In the genomic region with DNA sequence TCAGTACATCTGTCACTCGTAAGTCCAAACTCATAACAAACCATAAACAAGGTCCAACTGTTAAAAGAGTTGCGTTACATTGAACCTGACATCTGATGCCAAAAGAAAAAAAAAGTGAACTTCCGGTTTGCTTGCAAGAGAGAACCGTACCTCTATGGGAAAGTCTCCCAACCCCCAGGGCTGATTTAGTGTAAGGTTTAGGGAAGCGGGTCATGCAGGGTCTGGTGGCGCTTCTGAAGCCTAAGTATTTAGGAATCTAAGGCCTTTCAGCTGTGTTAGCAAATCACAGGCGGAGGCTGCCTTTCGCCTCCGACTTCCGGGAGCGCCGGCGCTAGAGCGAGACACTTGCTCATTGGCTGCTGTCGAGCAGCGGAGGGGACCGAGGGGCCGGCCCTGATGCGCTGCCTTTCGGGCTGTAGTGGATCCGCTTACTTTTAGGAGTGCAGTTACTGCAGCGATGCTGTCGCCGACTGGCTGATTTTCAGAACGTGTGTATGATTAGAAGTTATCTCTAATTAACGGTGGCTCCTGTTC, we compare ENCODE assay signal across 8 cellular contexts. TPM values are rescaled to one million over a fixed set of nuclear protein-coding genes. Genes with fewer than 3 reads are reported as not detected.
DNase-seq lines count a peak whose midpoint lies in the region; ATAC-seq and TF ChIP-seq lines count a peak whose summit lies in the region.

No MANE protein-coding gene starts in this region.

- peak overlapping the region; percentile 42 for H3K4me3 ChIP-seq in kidney epithelial cell (ENCODE audit: low read depth, low read length)

- TF ChIP-seq CTCF in chondrocyte (IDR thresholded peaks at IDR 0.05): no peak
- no peak for TF ChIP-seq CTCF in kidney epithelial cell (IDR thresholded peaks at IDR 0.05; ENCODE audit: insufficient read depth, low read length, poor library complexity, severe bottlenecking)

- H3K4me1 Mint-ChIP-seq in chondrocyte (ENCODE audit: low read depth): peaks cover 13% of the 10 kb centered on the region

- peaks cover 3% of the 10 kb centered on the region for H3K36me3 Mint-ChIP-seq in chondrocyte (ENCODE audit: low read depth)

- no peaks in the 10 kb centered on the region for H3K27me3 ChIP-seq in kidney epithelial cell (ENCODE audit: control insufficient read depth, insufficient read depth, low read length)

- ATAC-seq in HG03354 (IDR thresholded peaks at IDR 0.05; ENCODE audit: poor library complexity, severe bottlenecking, unreplicated experiment): peak; percentile 100

- peak; percentile 68 for TF ChIP-seq POLR2A in GM19099 (IDR thresholded peaks at IDR 0.05; ENCODE audit: extremely low read depth, insufficient read length, low read depth)

- peaks cover 4% of the 10 kb centered on the region for H3K9me3 Mint-ChIP-seq in chondrocyte (ENCODE audit: low read depth)

- no peaks in the 10 kb centered on the region for H3K36me3 ChIP-seq in kidney epithelial cell (ENCODE audit: control insufficient read depth, insufficient read depth, low read length)

- peak overlapping the region; percentile 99 for H3K27ac Mint-ChIP-seq in chondrocyte (ENCODE audit: unreplicated experiment)

- peak overlapping the region; percentile 85 for H3K4me3 Mint-ChIP-seq in chondrocyte (ENCODE audit: unreplicated experiment)

- DNase-seq in AG20443 (ENCODE audit: low spot score) (peak; percentile 97), NCI-H460 (ENCODE audit: extremely low read depth, low read depth) (peak; percentile 76), chondrocyte (ENCODE audit: low spot score) (peak; percentile 96), kidney epithelial cell (ENCODE audit: low read depth) (peak; percentile 63)
- DNase-seq in activated CD4-positive, alpha-beta T cell treated with anti-CD3 and anti-CD28 coated beads for 1 hour: peak; percentile 77
- DNase-seq in stimulated activated CD4-positive, alpha-beta T cell treated with anti-CD3 and anti-CD28 coated beads, Interleukin-15, amount 100 ng/mL, for 1 hour (ENCODE audit: low read depth in 1 of 2, low spot score in 1 of 2): peak; percentile 67 to 74

- peaks cover 2% of the 10 kb centered on the region for H3K27me3 Mint-ChIP-seq in chondrocyte (ENCODE audit: low read depth)

RNA-seq across cellular contexts. Expression of a gene that starts 12.0 kb away (rescaled TPM):
- total RNA-seq in NCI-H460 (2014; rRNA removed; shearing (Covaris generic)): 62.0 and 62.1 TPM in 2 replicates
- 46.8 and 54.3 TPM in 2 replicates for polyA plus RNA-seq in NCI-H460 (2014; cell fraction: nucleus; rRNA removed)
- total RNA-seq in chondrocyte (31.2 to 41.8 TPM (median 34.5 TPM) in 3 replicates), kidney epithelial cell (102 and 164 TPM in 2 replicates)

RNA-seq across cellular contexts. Expression of a gene that starts 55.9 kb away (rescaled TPM):
- total RNA-seq in NCI-H460 (2014; rRNA removed; shearing (Covaris generic)): 68.6 and 70.7 TPM in 2 replicates
- 26.2 and 30.9 TPM in 2 replicates for polyA plus RNA-seq in NCI-H460 (2014; cell fraction: nucleus; rRNA removed)
- total RNA-seq in chondrocyte (80.4 to 83.6 TPM (median 83.5 TPM) in 3 replicates), kidney epithelial cell (68.8 and 95.9 TPM in 2 replicates)

Comparison
In these comparisons a context has a peak if more than half of its experiments do, and no peak if none do; other contexts are left out.
1. Peak in every context shown above with its lines: DNase-seq, ATAC-seq and H3K4me3 ChIP-seq.